ENCODE assay signal across 26 cellular contexts in genomic region chr18:56130481-56130880, GRCh38.
"Had no signal": no experiment of that assay in that cellular context is flagged by ENCODE, and none has a peak within 500 bp of the region (broad histone marks: within the 10 kb centered on the region; RNA-seq: fewer than 3 reads in every experiment).

No MANE protein-coding gene starts in this region.

- H3K27me3 ChIP-seq: left lung, pancreas, spleen, suprapubic skin, tibial artery, upper lobe of right lung had no signal

- H3K27ac ChIP-seq: left lung, pancreas, prostate gland, spleen, suprapubic skin, thoracic aorta, tibial artery, upper lobe of right lung had no signal

- DNase-seq: hypothalamus; immature natural killer cell; kidney; left colon; left lung; midbrain; mucosa of descending colon; naive thymus-derived CD4-positive, alpha-beta T cell; pancreas; posterior cingulate gyrus; retina; right cardiac atrium; small intestine; spleen; stimulated activated CD4-positive, alpha-beta T cell treated with anti-CD3 and anti-CD28 coated beads, Interleukin-4, amount 100 ng/mL, for 24 hours; stimulated activated naive CD4-positive, alpha-beta T cell; tibial artery; trophoblast cell; upper lobe of right lung had no signal

- ATAC-seq: left colon; left lung; mucosa of descending colon; naive thymus-derived CD4-positive, alpha-beta T cell; natural killer cell treated with Interleukin-12 subunit alpha and Interleukin-12 subunit beta and Interleukin-15 and Interleukin-18, amount 100 ng/mL, for 72 hours; pancreas; right cardiac atrium; sciatic nerve; stimulated activated effector memory CD8-positive, alpha-beta T cell treated with anti-CD3 and anti-CD28 coated beads, Interleukin-12 subunit alpha, Interleukin-12 subunit beta, amount 100 ng/mL, for 72 hours; upper lobe of right lung had no signal

- H3K36me3 ChIP-seq: left lung, pancreas, prostate gland, spleen, suprapubic skin, thoracic aorta, tibial artery, upper lobe of right lung had no signal

- H3K9me3 ChIP-seq: left lung, pancreas, prostate gland, spleen, suprapubic skin, thoracic aorta, tibial artery, upper lobe of right lung had no signal

- H3K4me3 ChIP-seq: left lung, lung, mucosa of descending colon, pancreas, prostate gland, spleen, suprapubic skin, thoracic aorta, tibial artery, upper lobe of right lung had no signal

- H3K4me1 ChIP-seq: left lung, pancreas, prostate gland, spleen, suprapubic skin, upper lobe of right lung had no signal
